ENCODE assay signal across 17 cellular contexts in genomic region chr3:40639006-40639405, GRCh38.
DNase-seq lines count a peak whose midpoint lies in the region; ATAC-seq and TF ChIP-seq lines count a peak whose summit lies in the region.
"Had no signal": no experiment of that assay in that cellular context is flagged by ENCODE, and none has a peak within 500 bp of the region (broad histone marks: within the 10 kb centered on the region; RNA-seq: fewer than 3 reads in every experiment).

No MANE protein-coding gene starts in this region.

- peaks cover 26% of the 10 kb centered on the region for H3K9me3 Mint-ChIP-seq in activated B cell treated with CpG ODN at 0.5 μM for 24 hours
- H3K9me3 Mint-ChIP-seq: CD8-positive, alpha-beta T cell had no signal

- H3K36me3 ChIP-seq in testis (ENCODE audit: low read depth, missing control alignments), result no peaks in the 10 kb centered on the region
- H3K36me3 ChIP-seq: BLaER1 treated with 17β-estradiol and CSF1 and Interleukin-3, amounts not matched to agents 10 nM and 100 nM had no signal

- in situ Hi-C loops in G401 (cut with HindIII; ENCODE audit: low sequenced_read_pairs), result no loop called here

- peak; percentile 51 for DNase-seq in G401 (ENCODE audit: low spot score)
- no peak for DNase-seq in activated B cell treated with CpG ODN at 0.5 μM for 24 hours
- peak; percentile 69 for DNase-seq in cerebellum (ENCODE audit: low spot score)
- no peak for DNase-seq in activated naive CD4-positive, alpha-beta T cell (lab: John Stamatoyannopoulos, UW)
- DNase-seq in testis, result no peak
- DNase-seq: 8988T; ACHN; Caco-2; Calu3; CD4-positive, alpha-beta T cell; CD8-positive, alpha-beta T cell; DMS79 treated with DMSO at 0.1 percent for 48 hours; GDM1 had no signal

- no peaks in the 10 kb centered on the region for H3K9me3 ChIP-seq in testis
- H3K9me3 ChIP-seq: Caco-2 had no signal

- H3K4me1 ChIP-seq in testis, result no peaks in the 10 kb centered on the region
- H3K4me1 ChIP-seq: BLaER1 treated with 17β-estradiol and CSF1 and Interleukin-3, amounts not matched to agents 10 nM and 100 nM; Caco-2 had no signal

- ATAC-seq in activated B cell treated with CpG ODN at 0.5 μM for 24 hours (ENCODE audit: low read depth) (no peak), HG02970 (IDR thresholded peaks at IDR 0.05; ENCODE audit: low FRiP score, unreplicated experiment) (no peak)
- ATAC-seq: CD8-positive, alpha-beta T cell; GM12878 had no signal

- H3K4me3 Mint-ChIP-seq in activated B cell treated with CpG ODN at 0.5 μM for 24 hours, result no peak overlapping the region
- H3K4me3 Mint-ChIP-seq: CD4-positive, alpha-beta T cell; CD8-positive, alpha-beta T cell had no signal

- CTCF ChIA-PET in activated B cell treated with CpG ODN at 0.5 μM for 24 hours (lab: Charles Lee), result no interaction called here

- peaks cover 2% of the 10 kb centered on the region for H3K4me1 Mint-ChIP-seq in activated B cell treated with CpG ODN at 0.5 μM for 24 hours

- no peaks in the 10 kb centered on the region for H3K27me3 Mint-ChIP-seq in activated B cell treated with CpG ODN at 0.5 μM for 24 hours
- H3K27me3 Mint-ChIP-seq: CD4-positive, alpha-beta T cell had no signal

- no peak overlapping the region for H3K27ac ChIP-seq in testis
- H3K27ac ChIP-seq: BLaER1 treated with 17β-estradiol and CSF1 and Interleukin-3, amounts not matched to agents 10 nM and 100 nM; C4-2B had no signal

- POLR2A ChIA-PET in activated B cell treated with CpG ODN at 0.5 μM for 24 hours (lab: Charles Lee), result no interaction called here

- H3K36me3 Mint-ChIP-seq in activated B cell treated with CpG ODN at 0.5 μM for 24 hours (ENCODE audit: low read depth), result peaks cover 48% of the 10 kb centered on the region
- H3K36me3 Mint-ChIP-seq: CD8-positive, alpha-beta T cell had no signal

- 89 to 92% methylated on average over 1 of the region's 1 CpG for WGBS in testis, 2 donors

- H3K4me3 ChIP-seq in testis, result no peak overlapping the region
- H3K4me3 ChIP-seq: BLaER1 treated with 17β-estradiol and CSF1 and Interleukin-3, amounts not matched to agents 10 nM and 100 nM; GM12878 had no signal

- intact Hi-C loops in activated B cell treated with CpG ODN at 0.5 μM for 24 hours (cut with micrococcal nuclease), result no loop called here
- intact Hi-C loops in testis (cut with DNase I; ENCODE audit: low total_unique reads), result no loop called here

- no peak for TF ChIP-seq POLR2A in testis (IDR thresholded peaks at IDR 0.05)

- H3K27me3 ChIP-seq in testis, result no peaks in the 10 kb centered on the region
- H3K27me3 ChIP-seq: BLaER1 treated with 17β-estradiol and CSF1 and Interleukin-3, amounts not matched to agents 10 nM and 100 nM had no signal

- H3K27ac Mint-ChIP-seq in activated B cell treated with CpG ODN at 0.5 μM for 24 hours, result peak overlapping the region; percentile 51
- H3K27ac Mint-ChIP-seq: CD4-positive, alpha-beta T cell; CD8-positive, alpha-beta T cell had no signal

- TF ChIP-seq CTCF in activated B cell treated with CpG ODN at 0.5 μM for 24 hours (IDR thresholded peaks at IDR 0.05), result no peak
- no peak for TF ChIP-seq CTCF in testis (IDR thresholded peaks at IDR 0.05)

Comparison
In these comparisons a context has a peak if more than half of its experiments do, and no peak if none do; other contexts are left out.
1. DNase-seq: peak in G401 (single experiment) and cerebellum (single experiment); none in activated B cell treated with CpG ODN at 0.5 μM for 24 hours (single experiment), activated naive CD4-positive, alpha-beta T cell (0 of 4) and testis (single experiment).